Comparison of ENCODE assay signal across 8 cellular contexts in genomic region chr1:227368009-227368408, GRCh38.
"Had no signal": no experiment of that assay in that cellular context is flagged by ENCODE, and none has a peak within 500 bp of the region (broad histone marks: within the 10 kb centered on the region; RNA-seq: fewer than 3 reads in every experiment).

No MANE protein-coding gene starts in this region.

- ATAC-seq: GM12878 had no signal

- FAIRE-seq: G401.6, GM12878, GM12891, GM12892, GM18507, GM19239 had no signal

- DNase-seq: GDM1, GF-D8 had no signal

- H3K4me3 ChIP-seq: GM12878 had no signal
